8 cellular contexts compared by ENCODE assay signal in genomic region chr1:156689035-156689959, GRCh38. TPM values are rescaled to one million over a fixed set of nuclear protein-coding genes. Genes with fewer than 3 reads are reported as not detected.
DNase-seq lines count a peak whose midpoint lies in the region; ATAC-seq lines count a peak whose summit lies in the region.

No MANE protein-coding gene starts in this region.

- DNase-seq in DMS79 (lab: John Stamatoyannopoulos, UW), result peak; percentile 88
- DNase-seq in NCI-H524 (lab: John Stamatoyannopoulos, UW), result peak; percentile 63 to 84
- peak; percentile 88 for DNase-seq in activated CD4-positive, alpha-beta T cell treated with anti-CD3 and anti-CD28 coated beads for 36 hours
- DNase-seq in cerebellum (ENCODE audit: low spot score), result peak; percentile 82
- DNase-seq in left kidney (ENCODE audit: low read depth, low spot score), result peak; percentile 97
- DNase-seq in stimulated activated CD4-positive, alpha-beta T cell treated with anti-CD3 and anti-CD28 coated beads, Interleukin-4, amount 100 ng/mL, for 1 hour, result peak; percentile 74

- peak; percentile 68 for ATAC-seq in HG03342 (IDR thresholded peaks at IDR 0.05; ENCODE audit: unreplicated experiment)
- peak; percentile 96 for ATAC-seq in activated CD4-positive, alpha-beta T cell treated with anti-CD3 and anti-CD28 coated beads for 36 hours
- ATAC-seq in GM18502 (IDR thresholded peaks at IDR 0.05; ENCODE audit: poor library complexity, unreplicated experiment), result no peak

- H3K4me3 Mint-ChIP-seq in activated CD4-positive, alpha-beta T cell treated with anti-CD3 and anti-CD28 coated beads for 36 hours, result peak overlapping the region; percentile 6

- peaks cover 48% of the 10 kb centered on the region for H3K27me3 Mint-ChIP-seq in activated CD4-positive, alpha-beta T cell treated with anti-CD3 and anti-CD28 coated beads for 36 hours

- no peaks in the 10 kb centered on the region for H3K9me3 Mint-ChIP-seq in activated CD4-positive, alpha-beta T cell treated with anti-CD3 and anti-CD28 coated beads for 36 hours (ENCODE audit: low read depth)

- CTCF ChIA-PET in activated CD4-positive, alpha-beta T cell treated with anti-CD3 and anti-CD28 coated beads for 36 hours (lab: Charles Lee), result interaction anchor here (0.5 to 11.5 kb wide), 56 partner anchors 7 to 1456 kb away, joined by 3 to 220 read pairs (median 4); partner anchors contain the start of genes CRABP2, INSRR, ISG20L2 and METTL25B

- no peak overlapping the region for H3K27ac Mint-ChIP-seq in activated CD4-positive, alpha-beta T cell treated with anti-CD3 and anti-CD28 coated beads for 36 hours

- H3K36me3 Mint-ChIP-seq in activated CD4-positive, alpha-beta T cell treated with anti-CD3 and anti-CD28 coated beads for 36 hours (ENCODE audit: low read depth), result no peaks in the 10 kb centered on the region

- H3K4me1 Mint-ChIP-seq in activated CD4-positive, alpha-beta T cell treated with anti-CD3 and anti-CD28 coated beads for 36 hours, result peaks cover 29% of the 10 kb centered on the region

- POLR2A ChIA-PET in activated CD4-positive, alpha-beta T cell treated with anti-CD3 and anti-CD28 coated beads for 36 hours (lab: Charles Lee), result interaction anchor here (0.5 to 3.1 kb wide), 3 partner anchors 16 to 53 kb away, joined by 3 to 15 read pairs (median 3); partner anchors contain the start of gene CRABP2

- intact Hi-C loops in activated CD4-positive, alpha-beta T cell treated with anti-CD3 and anti-CD28 coated beads for 36 hours (cut with DNase I, micrococcal nuclease), result loop anchor here (1.0 to 5.0 kb wide), 9 partner anchors 16 to 238 kb away; partner anchors contain the start of genes NTRK1 (in 2 of the 2), CRABP2 (in 1 of the 2) and PRCC (in 1 of the 2)

RNA-seq across cellular contexts. Expression of gene NES, which starts 12.1 kb away (rescaled TPM):
- total RNA-seq in activated CD4-positive, alpha-beta T cell treated with anti-CD3 and anti-CD28 coated beads for 36 hours, result under 1 TPM in 1 of 2 experiments, not detected in 1; 0.02 TPM
- 45.5 TPM for total RNA-seq in cerebellum

RNA-seq across cellular contexts. Expression of gene CRABP2, which starts 16.1 kb away (rescaled TPM):
- under 1 TPM; 0.88 to 0.98 TPM for total RNA-seq in activated CD4-positive, alpha-beta T cell treated with anti-CD3 and anti-CD28 coated beads for 36 hours
- 9.6 TPM for total RNA-seq in cerebellum

RNA-seq across cellular contexts. Expression of gene METTL25B, which starts 39.0 kb away (rescaled TPM):
- 10 to 100 TPM; 31.0 to 40.5 TPM for total RNA-seq in activated CD4-positive, alpha-beta T cell treated with anti-CD3 and anti-CD28 coated beads for 36 hours
- 7.9 TPM for total RNA-seq in cerebellum

RNA-seq across cellular contexts. Expression of gene ISG20L2, which starts 39.3 kb away (rescaled TPM):
- 10 to 100 TPM; 48.4 to 65.2 TPM for total RNA-seq in activated CD4-positive, alpha-beta T cell treated with anti-CD3 and anti-CD28 coated beads for 36 hours
- 12.0 TPM for total RNA-seq in cerebellum

RNA-seq across cellular contexts. Expression of gene BCAN, which starts 47.4 kb away (rescaled TPM):
- not detected for total RNA-seq in activated CD4-positive, alpha-beta T cell treated with anti-CD3 and anti-CD28 coated beads for 36 hours
- 106 TPM for total RNA-seq in cerebellum

Comparison
In these comparisons a context has a peak if more than half of its experiments do, and no peak if none do; other contexts are left out.
1. RNA of gene NES, which starts 12.1 kb away (total RNA-seq): 45.5 TPM in cerebellum (single experiment); 0.02 TPM in activated CD4-positive, alpha-beta T cell treated with anti-CD3 and anti-CD28 coated beads for 36 hours; every median in the first group is over 10 times any median in the second.
2. Peak in every context shown above with its lines, with median percentiles within 50 percentile points of each other: DNase-seq.